ENCODE assay signal across 7 cellular contexts in genomic region chr4:110439226-110439625, GRCh38. TPM values are rescaled to one million over a fixed set of nuclear protein-coding genes. Genes with fewer than 3 reads are reported as not detected.
"Had no signal": no experiment of that assay in that cellular context is flagged by ENCODE, and none has a peak within 500 bp of the region (broad histone marks: within the 10 kb centered on the region; RNA-seq: fewer than 3 reads in every experiment).

No MANE protein-coding gene starts in this region.

RNA-seq across cellular contexts. Expression of gene ENPEP, which starts 36.7 kb away (rescaled TPM):
- total RNA-seq: activated B cell treated with CpG ODN at 0.5 μM for 24 hours; activated CD4-positive, alpha-beta memory T cell treated with anti-CD3 and anti-CD28 coated beads for 36 hours; activated CD4-positive, alpha-beta T cell treated with anti-CD3 and anti-CD28 coated beads for 36 hours; activated CD4-positive, alpha-beta T cell treated with anti-CD3 and anti-CD28 coated beads, Interleukin-2, amount 10 ng/mL, durations not matched to agents 24 days and 14 days; activated CD8-positive, alpha-beta memory T cell treated with anti-CD3 and anti-CD28 coated beads for 36 hours; T-cell; T-helper 17 cell had no signal
